11 cellular contexts compared by ENCODE assay signal in genomic region chr12:95224202-95225170, GRCh38. TPM values are rescaled to one million over a fixed set of nuclear protein-coding genes. Genes with fewer than 3 reads are reported as not detected.
DNase-seq lines count a peak whose midpoint lies in the region; ATAC-seq and TF ChIP-seq lines count a peak whose summit lies in the region.
"Had no signal": no experiment of that assay in that cellular context is flagged by ENCODE, and none has a peak within 500 bp of the region (broad histone marks: within the 10 kb centered on the region; RNA-seq: fewer than 3 reads in every experiment).

No MANE protein-coding gene starts in this region.

- H3K27me3 ChIP-seq in AG04450 (ENCODE audit: control insufficient read depth, insufficient read depth, low read length): no peaks in the 10 kb centered on the region
- no peaks in the 10 kb centered on the region for H3K27me3 ChIP-seq in CD4-positive, alpha-beta memory T cell (ENCODE audit: insufficient read depth, low read length)
- H3K27me3 ChIP-seq: heart right ventricle had no signal

- H3K27ac Mint-ChIP-seq in WTC11: peak overlapping the region; percentile 68
- H3K27ac Mint-ChIP-seq in CD4-positive, alpha-beta memory T cell: peak overlapping the region in 1 of 7 donors; percentile 52

- CTCF ChIA-PET in AG04450 (lab: Charles Lee) (no interaction called here), WTC11 (lab: Charles Lee) (no interaction called here)
- CTCF ChIA-PET in CD4-positive, alpha-beta memory T cell (lab: Charles Lee; ENCODE audit: partially characterized antibody): no interaction called here

- peak overlapping the region; percentile 25 for H3K27ac ChIP-seq in AG04450 (ENCODE audit: low read depth, low read length)
- no peak overlapping the region for H3K27ac ChIP-seq in CD4-positive, alpha-beta memory T cell (ENCODE audit: low read depth, low read length)
- H3K27ac ChIP-seq: heart right ventricle had no signal

- H3K4me1 ChIP-seq in CD4-positive, alpha-beta memory T cell (ENCODE audit: insufficient read depth, low read length): peaks cover 22% of the 10 kb centered on the region

- POLR2A ChIA-PET in AG04450 (lab: Yijun Ruan, JAX): interaction anchor here (0.6 kb wide), 1 partner anchor 303 kb away, joined by 10 read pairs; no protein-coding TSS in a partner anchor
- POLR2A ChIA-PET in WTC11 (lab: Charles Lee): no interaction called here
- POLR2A ChIA-PET in CD4-positive, alpha-beta memory T cell (lab: Charles Lee; ENCODE audit: partially characterized antibody): no interaction called here

- no peak for TF ChIP-seq CTCF in AG04450 (IDR thresholded peaks at IDR 0.05; ENCODE audit: low read depth, low read length)
- TF ChIP-seq CTCF in WTC11 (IDR thresholded peaks at IDR 0.05): no peak
- no peak for TF ChIP-seq CTCF in fibroblast of mammary gland (conservative IDR thresholded peaks at IDR 0.05; ENCODE audit: control insufficient read depth, insufficient read depth, low read depth, low read length)

- no peak for DNase-seq in AG04450 (ENCODE audit: low read depth, low spot score)
- peak; percentile 33 for DNase-seq in GM03348 (ENCODE audit: low spot score)
- DNase-seq in WTC11 (ENCODE audit: low spot score): no peak
- peak; percentile 89 for DNase-seq in fibroblast of mammary gland (ENCODE audit: low read depth)
- DNase-seq in CD4-positive, alpha-beta memory T cell: no peak
- DNase-seq in C1 segment of cervical spinal cord (lab: John Stamatoyannopoulos, UW): no peak
- no peak for DNase-seq in NCI-H69 (lab: John Stamatoyannopoulos, UW)
- no peak for DNase-seq in DMS114 treated with DMSO at 0.1 percent for 48 hours (lab: John Stamatoyannopoulos, UW; ENCODE audit: unreplicated experiment)
- DNase-seq: caudate nucleus, heart right ventricle, NCI-H2107 had no signal

- H3K4me1 Mint-ChIP-seq in WTC11: peaks cover 36% of the 10 kb centered on the region
- H3K4me1 Mint-ChIP-seq in CD4-positive, alpha-beta memory T cell: peaks cover 23 to 50% (median 39%) of the 10 kb centered on the region in 4 donors

- no peak for ATAC-seq in WTC11

- no peak overlapping the region for H3K4me3 Mint-ChIP-seq in WTC11
- no peak overlapping the region for H3K4me3 Mint-ChIP-seq in CD4-positive, alpha-beta memory T cell

- no peaks in the 10 kb centered on the region for H3K27me3 Mint-ChIP-seq in WTC11 (ENCODE audit: low read depth)
- H3K27me3 Mint-ChIP-seq in CD4-positive, alpha-beta memory T cell: no peaks in the 10 kb centered on the region

- H3K9me3 ChIP-seq in AG04450 (ENCODE audit: control insufficient read depth, insufficient read depth, low read length): no peaks in the 10 kb centered on the region
- no peaks in the 10 kb centered on the region for H3K9me3 ChIP-seq in CD4-positive, alpha-beta memory T cell (ENCODE audit: control insufficient read depth in 1 of 2, low read length in 2 of 2)
- H3K9me3 ChIP-seq: heart right ventricle had no signal

- peaks cover 4% of the 10 kb centered on the region; the same call in 1 of the 2 replicates for H3K9me3 Mint-ChIP-seq in WTC11
- H3K9me3 Mint-ChIP-seq in CD4-positive, alpha-beta memory T cell: no peaks in the 10 kb centered on the region

- intact Hi-C loops in CD4-positive, alpha-beta memory T cell (cut with micrococcal nuclease): no loop called here

- H3K4me3 ChIP-seq in AG04450 (ENCODE audit: low read depth, low read length) (no peak overlapping the region), fibroblast of mammary gland (ENCODE audit: control insufficient read depth, low read depth, low read length) (no peak overlapping the region)
- no peak overlapping the region for H3K4me3 ChIP-seq in CD4-positive, alpha-beta memory T cell (ENCODE audit: low read length in 2 of 2)
- H3K4me3 ChIP-seq: heart right ventricle had no signal

- H3K36me3 Mint-ChIP-seq in WTC11: peaks cover 22% of the 10 kb centered on the region
- peaks cover 4 to 25% of the 10 kb centered on the region in 2 donors for H3K36me3 Mint-ChIP-seq in CD4-positive, alpha-beta memory T cell

- H3K36me3 ChIP-seq in CD4-positive, alpha-beta memory T cell (ENCODE audit: insufficient read depth, low read length): no peaks in the 10 kb centered on the region

TF ChIP-seq in WTC11, 78 proteins besides CTCF, POLR2A, EP300 and RAD21:
- no peak for TF ChIP-seq KAT7 (CRISPR knock-in tag; IDR thresholded peaks at IDR 0.05; ENCODE audit: borderline replicate concordance)
- no peak for TF ChIP-seq FOXK1 (CRISPR knock-in tag; IDR thresholded peaks at IDR 0.05)
- no peak for TF ChIP-seq E2F1 (CRISPR knock-in tag; IDR thresholded peaks at IDR 0.05)
TF ChIP-seq in WTC11: peak in this region for 0.

RNA-seq across cellular contexts. Expression of gene VEZT, which starts 6.9 kb away (rescaled TPM):
- 108 and 143 TPM in 2 replicates for polyA plus RNA-seq in AG04450 (2011; rRNA removed)
- polyA minus RNA-seq in AG04450 (2011; rRNA and poly(A)+ RNA removed): 103 and 120 TPM in 2 replicates
- total RNA-seq in WTC11 (2021): 51.5 to 54.5 TPM (median 53.9 TPM) in 3 replicates
- 10 to 100 TPM; 43.9 to 49.4 TPM for total RNA-seq in CD4-positive, alpha-beta memory T cell
- 10 to 100 TPM; 22.3 to 25.9 TPM for polyA plus RNA-seq in CD4-positive, alpha-beta memory T cell

RNA-seq across cellular contexts. Expression of gene FGD6, which starts 7.2 kb away (rescaled TPM):
- polyA plus RNA-seq in AG04450 (2011; rRNA removed): 7.1 and 10.2 TPM in 2 replicates
- polyA minus RNA-seq in AG04450 (2011; rRNA and poly(A)+ RNA removed): 13.1 and 20.9 TPM in 2 replicates
- total RNA-seq in WTC11 (2021): 24.2 to 28.2 TPM (median 24.4 TPM) in 3 replicates
- under 1 TPM; 0.69 to 0.70 TPM for total RNA-seq in CD4-positive, alpha-beta memory T cell
- polyA plus RNA-seq in CD4-positive, alpha-beta memory T cell: under 1 TPM in 1 of 2 donors, not detected in 1; 0.16 TPM

Comparison
In these comparisons a context has a peak if more than half of its experiments do, and no peak if none do; other contexts are left out.
1. DNase-seq: peak in GM03348 (single experiment) and fibroblast of mammary gland (single experiment); none in AG04450 (single experiment), WTC11 (single experiment), CD4-positive, alpha-beta memory T cell (0 of 5), C1 segment of cervical spinal cord (0 of 14), NCI-H69 (single experiment) and DMS114 treated with DMSO at 0.1 percent for 48 hours (single experiment).
2. RNA of gene FGD6, which starts 7.2 kb away (total RNA-seq): 24.2 to 28.2 TPM in WTC11; 0.69 to 0.70 TPM in CD4-positive, alpha-beta memory T cell; every median in the first group is over 10 times any median in the second.